19 cellular contexts compared by ENCODE assay signal in the genomic region with DNA sequence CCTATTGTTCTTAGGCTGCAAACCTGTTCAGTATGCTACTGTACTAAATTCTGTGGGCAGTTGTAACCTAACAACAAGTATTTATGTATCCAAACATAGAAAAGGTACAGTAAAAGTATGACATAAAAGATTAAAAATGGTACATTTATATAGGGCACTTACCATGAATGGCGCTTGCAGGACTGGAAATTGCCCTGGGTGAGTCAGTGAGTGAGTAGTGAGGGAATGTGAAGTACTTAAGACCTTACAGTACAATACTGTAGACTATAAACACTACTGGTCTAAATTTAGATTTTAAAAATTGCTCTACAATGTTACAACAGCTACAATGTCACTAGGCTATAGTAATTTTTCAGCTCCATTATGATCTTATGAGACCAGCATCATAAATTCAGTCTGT.
DNase-seq lines count a peak whose midpoint lies in the region; ATAC-seq and TF ChIP-seq lines count a peak whose summit lies in the region.
"Had no signal": no experiment of that assay in that cellular context is flagged by ENCODE, and none has a peak within 500 bp of the region (broad histone marks: within the 10 kb centered on the region; RNA-seq: fewer than 3 reads in every experiment).

No MANE protein-coding gene starts in this region.

- peaks cover 50% of the 10 kb centered on the region for H3K4me1 ChIP-seq in SJSA1 (replicated peaks)
- H3K4me1 ChIP-seq: BLaER1, Peyer's patch, prostate gland, spleen had no signal

- H3K9me3 ChIP-seq in SJSA1 (replicated peaks), result no peaks in the 10 kb centered on the region
- H3K9me3 ChIP-seq: BLaER1, Peyer's patch, prostate gland, spleen had no signal

- H3K27ac ChIP-seq in SJSA1, result peak overlapping the region; percentile 52
- H3K27ac ChIP-seq: 22Rv1, BLaER1, Peyer's patch, prostate gland, spleen had no signal

- ATAC-seq in GM19035 (IDR thresholded peaks at IDR 0.05; ENCODE audit: unreplicated experiment), result no peak
- ATAC-seq: activated CD8-positive, alpha-beta memory T cell treated with anti-CD3 and anti-CD28 coated beads, Interleukin-2, amount 10 ng/mL, durations not matched to agents 7 days and 5 days; HCT116 had no signal

- in situ Hi-C loops in GM13976 (cut with MboI; ENCODE audit: low sequenced_read_pairs, unreplicated experiment), result no loop called here

- DNase-seq in DMS53 (lab: John Stamatoyannopoulos, UW) (peak; percentile 52), DMS53 treated with DMSO at 0.1 percent for 48 hours (lab: John Stamatoyannopoulos, UW; ENCODE audit: unreplicated experiment) (no peak), SJSA1 (ENCODE audit: low read depth in 1 of 2, low spot score in 2 of 2) (peak; percentile 61 to 76), fibroblast of mammary gland (ENCODE audit: low read depth) (peak; percentile 51), renal cortical epithelial cell (ENCODE audit: low read depth) (peak; percentile 11), germinal center (ENCODE audit: low spot score) (no peak), GM13976 (ENCODE audit: low spot score) (no peak)
- DNase-seq: activated CD4-positive, alpha-beta T cell treated with anti-CD3 and anti-CD28 coated beads for 48 hours; activated CD8-positive, alpha-beta memory T cell treated with anti-CD3 and anti-CD28 coated beads, Interleukin-2, amount 10 ng/mL, durations not matched to agents 7 days and 5 days; effector memory CD4-positive, alpha-beta T cell; foreskin melanocyte; NCI-H1694; Peyer's patch; spleen had no signal

- no peaks in the 10 kb centered on the region for H3K36me3 ChIP-seq in SJSA1
- H3K36me3 ChIP-seq: BLaER1, Peyer's patch, prostate gland, spleen had no signal

- H3K4me3 ChIP-seq in SJSA1 (no peak overlapping the region), fibroblast of mammary gland (ENCODE audit: control insufficient read depth, low read depth, low read length) (no peak overlapping the region)
- H3K4me3 ChIP-seq: BLaER1, Peyer's patch, prostate gland, spleen had no signal

- no peak for TF ChIP-seq CTCF in fibroblast of mammary gland (conservative IDR thresholded peaks at IDR 0.05; ENCODE audit: control insufficient read depth, insufficient read depth, low read depth, low read length)
- TF ChIP-seq CTCF in GM13976 (IDR thresholded peaks at IDR 0.05; ENCODE audit: borderline replicate concordance, control extremely low read depth, extremely low read depth, insufficient read depth, missing control alignments), result no peak

- no peaks in the 10 kb centered on the region for H3K27me3 ChIP-seq in SJSA1 (replicated peaks)
- H3K27me3 ChIP-seq: BLaER1, Peyer's patch, spleen had no signal

Comparison
In these comparisons a context has a peak if more than half of its experiments do, and no peak if none do; other contexts are left out.
1. DNase-seq: peak in DMS53 (single experiment), SJSA1 (2 of 2), fibroblast of mammary gland (single experiment) and renal cortical epithelial cell (single experiment); none in DMS53 treated with DMSO at 0.1 percent for 48 hours (single experiment), germinal center (single experiment) and GM13976 (single experiment).